In the genomic region with DNA sequence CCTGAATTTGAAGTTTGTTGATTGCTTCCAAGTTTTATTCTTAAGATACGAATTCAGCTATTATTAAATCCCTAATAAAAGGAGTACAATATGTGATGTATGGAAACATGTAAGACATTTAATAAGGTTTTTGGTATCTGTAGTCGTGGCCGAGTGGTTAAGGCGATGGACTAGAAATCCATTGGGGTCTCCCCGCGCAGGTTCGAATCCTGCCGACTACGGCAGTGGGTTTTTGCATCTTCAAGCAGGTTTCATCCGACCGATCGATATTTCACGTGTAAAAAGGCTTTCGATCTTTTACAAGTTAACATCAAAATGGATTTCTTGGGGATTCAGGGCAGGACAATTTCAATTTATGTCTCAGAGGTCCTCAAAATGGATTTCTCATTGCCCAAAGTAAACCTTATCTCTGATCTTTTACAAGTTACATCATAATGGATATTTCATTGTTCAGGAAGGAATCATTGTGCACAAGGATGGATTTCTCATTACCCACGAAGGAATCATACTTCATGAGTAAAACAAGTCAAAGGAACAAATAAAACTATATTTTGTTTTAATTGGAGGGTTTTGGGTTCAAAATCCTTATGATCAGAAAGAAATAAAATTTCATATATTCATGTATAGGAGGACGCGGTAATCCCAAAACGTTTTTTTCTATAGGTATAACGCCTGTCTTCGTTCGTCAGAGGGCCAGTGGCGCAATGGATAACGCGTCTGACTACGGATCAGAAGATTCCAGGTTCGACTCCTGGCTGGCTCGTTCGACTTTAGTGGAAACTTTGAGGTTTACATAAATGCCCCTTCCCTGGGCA, we compare ENCODE assay signal across 9 cellular contexts. TPM values are rescaled to one million over a fixed set of nuclear protein-coding genes. Genes with fewer than 3 reads are reported as not detected.
DNase-seq lines count a peak whose midpoint lies in the region; ATAC-seq lines count a peak whose summit lies in the region.
"Had no signal": no experiment of that assay in that cellular context is flagged by ENCODE, and none has a peak within 500 bp of the region (broad histone marks: within the 10 kb centered on the region; RNA-seq: fewer than 3 reads in every experiment).

No MANE protein-coding gene starts in this region.

- peaks cover 9% of the 10 kb centered on the region for H3K27me3 ChIP-seq in effector memory CD4-positive, alpha-beta T cell (replicated peaks; ENCODE audit: control insufficient read depth, insufficient read depth, low read length, poor library complexity, severe bottlenecking)

- no peak overlapping the region for H3K4me3 ChIP-seq in effector memory CD4-positive, alpha-beta T cell (ENCODE audit: insufficient read depth, low read depth, low read length, poor library complexity, severe bottlenecking)

- no peak overlapping the region for H3K27ac ChIP-seq in effector memory CD4-positive, alpha-beta T cell (ENCODE audit: insufficient read depth, low read length, poor library complexity, severe bottlenecking)
- H3K27ac ChIP-seq: C4-2B had no signal

- H3K36me3 ChIP-seq in effector memory CD4-positive, alpha-beta T cell (ENCODE audit: control insufficient read depth, insufficient read depth, low read length) = no peaks in the 10 kb centered on the region

- DNase-seq in NCI-H2107 treated with DMSO at 0.1 percent for 48 hours (lab: John Stamatoyannopoulos, UW; ENCODE audit: unreplicated experiment) (peak; percentile 25), NCI-H2107 (lab: John Stamatoyannopoulos, UW) (no peak), NCI-H2171 (lab: John Stamatoyannopoulos, UW) (peak; percentile 42), pons (ENCODE audit: low spot score) (peak; percentile 59), mucosa of gallbladder (ENCODE audit: low spot score) (no peak)
- peak; percentile 70 for DNase-seq in activated CD4-positive, CD25-positive, alpha-beta regulatory T cell treated with anti-CD3 and anti-CD28 coated beads, Interleukin-2, amount 50 U/mL, for 72 hours
- DNase-seq in effector memory CD4-positive, alpha-beta T cell = peak; percentile 35 to 48 (median 40)

- no peaks in the 10 kb centered on the region for H3K9me3 ChIP-seq in effector memory CD4-positive, alpha-beta T cell (ENCODE audit: control insufficient read depth, low read length)

- H3K4me1 ChIP-seq in effector memory CD4-positive, alpha-beta T cell (ENCODE audit: control insufficient read depth, insufficient read depth, low read length, poor library complexity, severe bottlenecking) = peaks cover 5% of the 10 kb centered on the region

- no peak for ATAC-seq in GM18870 (IDR thresholded peaks at IDR 0.05; ENCODE audit: unreplicated experiment)

RNA-seq across cellular contexts. Expression of gene BTN3A2, which starts 37.3 kb away (rescaled TPM):
- total RNA-seq in mucosa of gallbladder = 53.1 TPM

RNA-seq across cellular contexts. Expression of gene BTN2A2, which starts 55.3 kb away (rescaled TPM):
- 10.0 TPM for total RNA-seq in mucosa of gallbladder

Comparison
In these comparisons a context has a peak if more than half of its experiments do, and no peak if none do; other contexts are left out.
1. DNase-seq: peak in NCI-H2107 treated with DMSO at 0.1 percent for 48 hours (single experiment), NCI-H2171 (single experiment), activated CD4-positive, CD25-positive, alpha-beta regulatory T cell treated with anti-CD3 and anti-CD28 coated beads, Interleukin-2, amount 50 U/mL, for 72 hours (single experiment), effector memory CD4-positive, alpha-beta T cell (3 of 3) and pons (single experiment); none in NCI-H2107 (single experiment) and mucosa of gallbladder (single experiment).